ENCODE assay signal across 8 cellular contexts in the genomic region with DNA sequence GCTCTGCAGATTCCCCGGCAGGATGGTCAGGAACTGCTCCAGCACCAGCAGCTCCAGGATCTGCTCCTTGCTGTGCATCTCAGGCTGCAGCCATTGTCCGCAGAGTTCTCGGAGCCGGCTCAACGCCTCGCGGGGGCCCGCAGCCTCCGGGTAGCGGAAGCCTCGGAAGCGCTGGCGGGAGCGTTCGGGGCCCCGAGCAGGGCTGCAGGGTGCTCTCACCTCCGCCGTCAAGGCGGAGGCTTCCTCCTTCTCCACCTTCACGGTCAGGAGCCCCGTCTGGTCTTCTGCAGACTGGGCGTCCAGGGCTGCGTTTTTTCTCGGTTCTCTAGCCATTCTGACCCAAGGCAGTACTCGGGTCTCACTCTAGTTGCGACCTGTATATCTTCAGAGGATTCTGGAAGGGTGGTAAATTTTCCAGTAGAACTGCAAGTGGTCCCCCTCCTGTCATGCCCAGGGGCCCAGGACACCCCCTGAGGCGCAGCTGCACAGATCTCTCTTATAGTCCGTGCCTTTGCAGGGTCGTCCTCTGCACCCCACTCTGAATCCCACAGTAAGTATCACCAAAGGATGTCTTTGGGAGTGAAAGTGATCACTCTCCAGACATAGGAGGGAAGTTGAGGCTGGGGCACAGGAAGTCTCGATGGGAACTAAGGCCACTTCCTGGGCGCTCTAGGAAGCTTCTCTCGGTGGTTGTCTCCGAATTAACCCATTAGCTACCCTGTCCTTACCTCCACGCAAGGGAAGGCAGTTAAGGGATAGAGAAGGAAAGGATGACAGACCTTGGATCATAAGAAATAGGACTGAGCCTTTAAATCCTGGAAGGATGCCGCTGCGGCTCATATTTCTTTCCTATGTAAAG. TPM values are rescaled to one million over a fixed set of nuclear protein-coding genes. Genes with fewer than 3 reads are reported as not detected.
DNase-seq lines count a peak whose midpoint lies in the region; ATAC-seq and TF ChIP-seq lines count a peak whose summit lies in the region.

ZKSCAN4 (minus strand) TSS at position 622 of the 859 bp plus-strand sequence; CDS start at position 333, 289 bp downstream.

- peak within 1 kb of the TSS; percentile 100 for H3K4me3 ChIP-seq in MM.1S (ENCODE audit: low read length)
- peak within 1 kb of the TSS; percentile 46 to 63 for H3K4me3 ChIP-seq in gastroesophageal sphincter
- H3K4me3 ChIP-seq in neuronal stem cell (ENCODE audit: low read length in 2 of 2), result peak within 1 kb of the TSS; percentile 82 to 96

- peak within 1 kb of the TSS; percentile 69 for H3K9ac ChIP-seq in MM.1S (ENCODE audit: low read length)
- peak within 1 kb of the TSS; percentile 79 for H3K9ac ChIP-seq in neuronal stem cell (ENCODE audit: low read depth, low read length, poor library complexity)

- H2BK5ac ChIP-seq in neuronal stem cell (ENCODE audit: low read length), result no peak within 1 kb of the TSS

- H4K91ac ChIP-seq in neuronal stem cell (ENCODE audit: low read depth, low read length, poor library complexity), result no peak within 1 kb of the TSS

- no peak within 1 kb of the TSS for H2BK120ac ChIP-seq in neuronal stem cell (ENCODE audit: low read depth, low read length)

- no peaks in the 10 kb centered on the region for H3K9me3 ChIP-seq in MM.1S (replicated peaks; ENCODE audit: insufficient read depth, low read length)
- no peaks in the 10 kb centered on the region for H3K9me3 ChIP-seq in gastroesophageal sphincter
- H3K9me3 ChIP-seq in neuronal stem cell (replicated peaks in 1 of 2; ENCODE audit: control insufficient read depth in 2 of 2, insufficient read depth in 1 of 2, low read depth in 1 of 2, low read length in 2 of 2), result no peaks in the 10 kb centered on the region

- H3K79me2 ChIP-seq in MM.1S (ENCODE audit: low read length), result 0 out of 2 replicates have a peak, but pooled peaks cover 5% of the 10 kb centered on the region

- H3K27ac ChIP-seq in MM.1S (ENCODE audit: low read length) (0 out of 2 replicates have a peak within 1 kb of the TSS, but pooled peaks have one; percentile 10), gastroesophageal sphincter (peak within 1 kb of the TSS; percentile 2 to 76 (median 60)), neuronal stem cell (replicated peaks; ENCODE audit: low read length) (no peak within 1 kb of the TSS)

- ATAC-seq in GM21786 (IDR thresholded peaks at IDR 0.05; ENCODE audit: unreplicated experiment) (peak; percentile 79), gastroesophageal sphincter (peak; percentile 96)

- no peaks in the 10 kb centered on the region for H3F3A ChIP-seq in MM.1S (ENCODE audit: insufficient read depth, low read length)

- no peak for TF ChIP-seq EP300 in gastroesophageal sphincter (IDR thresholded peaks at IDR 0.05)

- no peak within 1 kb of the TSS for H2BK12ac ChIP-seq in neuronal stem cell (ENCODE audit: low read length)

- no peak within 1 kb of the TSS for H3K14ac ChIP-seq in neuronal stem cell (ENCODE audit: low read length)

- DNase-seq in DMS53 treated with DMSO at 0.1 percent for 48 hours (lab: John Stamatoyannopoulos, UW; ENCODE audit: unreplicated experiment), result peak; percentile 68
- DNase-seq in MM.1S, result peak; percentile 74
- DNase-seq in SIG-M5 (lab: John Stamatoyannopoulos, UW), result peak; percentile 32
- peak; percentile 16 to 63 (median 54) for DNase-seq in activated naive CD4-positive, alpha-beta T cell (lab: John Stamatoyannopoulos, UW)
- DNase-seq in neuronal stem cell (ENCODE audit: low spot score), result peak; percentile 79
- DNase-seq in stromal cell of bone marrow (ENCODE audit: low read depth), result peak; percentile 84

- no peak within 1 kb of the TSS for H3K4ac ChIP-seq in neuronal stem cell (ENCODE audit: low read length)

- H3K27me3 ChIP-seq in MM.1S (replicated peaks; ENCODE audit: insufficient read depth, low read length), result no peaks in the 10 kb centered on the region
- H3K27me3 ChIP-seq in gastroesophageal sphincter, result no peaks in the 10 kb centered on the region
- H3K27me3 ChIP-seq in neuronal stem cell (ENCODE audit: control insufficient read depth in 3 of 3, insufficient read depth in 3 of 3, low read depth in 1 of 3, low read length in 3 of 3), result no peaks in the 10 kb centered on the region

- H3K4me1 ChIP-seq in MM.1S (ENCODE audit: low read length) (peaks cover 12% of the 10 kb centered on the region), gastroesophageal sphincter (peaks cover 7 to 25% (median 13%) of the 10 kb centered on the region in 3 donors), neuronal stem cell (ENCODE audit: control insufficient read depth in 2 of 2, insufficient read depth in 1 of 2, low read depth in 1 of 2, low read length in 2 of 2) (peaks cover 3 to 5% of the 10 kb centered on the region in 2 donors)

- H2AFZ ChIP-seq in MM.1S (ENCODE audit: low read length), result peak within 1 kb of the TSS; percentile 100
- peak within 1 kb of the TSS; percentile 83 for H2AFZ ChIP-seq in neuronal stem cell (ENCODE audit: low read length)

- no peaks in the 10 kb centered on the region for H3K79me1 ChIP-seq in neuronal stem cell (ENCODE audit: low read depth, low read length)

- no peak within 1 kb of the TSS for H3K18ac ChIP-seq in neuronal stem cell (ENCODE audit: low read length)

- no peak within 1 kb of the TSS for H3K23ac ChIP-seq in neuronal stem cell (ENCODE audit: low read depth, low read length, poor library complexity)

- TF ChIP-seq CTCF in MM.1S (IDR thresholded peaks at IDR 0.05; ENCODE audit: low read length), result no peak
- no peak for TF ChIP-seq CTCF in gastroesophageal sphincter (IDR thresholded peaks at IDR 0.05)

- no peaks in the 10 kb centered on the region for H3K9me2 ChIP-seq in MM.1S (replicated peaks; ENCODE audit: insufficient read depth, low read length)

- 0% methylated on average over 2 to 6 of the region's 36 CpGs for WGBS in gastroesophageal sphincter (ENCODE audit: low coverage in 1 of 2), 2 donors
- WGBS in neuronal stem cell (ENCODE audit: extremely low coverage in 2 of 2, insufficient read length in 2 of 2, insufficient replicate concordance in 1 of 2), 2 donors, result no CpG with 5 or more reads among the region's 36 CpGs

- H3K36me3 ChIP-seq in MM.1S (replicated peaks; ENCODE audit: insufficient read depth, low read length), result no peaks in the 10 kb centered on the region; the same call in 1 of the 2 replicates
- peaks cover 0 to 23% of the 10 kb centered on the region in 2 donors for H3K36me3 ChIP-seq in gastroesophageal sphincter
- H3K36me3 ChIP-seq in neuronal stem cell (replicated peaks in 1 of 2; ENCODE audit: control insufficient read depth in 2 of 2, insufficient read depth in 2 of 2, low read length in 2 of 2), result peaks cover 3 to 25% of the 10 kb centered on the region in 2 donors

- peak within 1 kb of the TSS; percentile 94 for H3K4me2 ChIP-seq in MM.1S (ENCODE audit: low read depth, low read length)
- H3K4me2 ChIP-seq in neuronal stem cell (ENCODE audit: insufficient read depth, low read length, poor library complexity, severe bottlenecking), result peak within 1 kb of the TSS; percentile 66

- H4K20me1 ChIP-seq in MM.1S (ENCODE audit: insufficient read depth, low read length), result no peaks in the 10 kb centered on the region

- H4K8ac ChIP-seq in neuronal stem cell (ENCODE audit: low read depth, low read length), result peak within 1 kb of the TSS; percentile 53

- H2AK5ac ChIP-seq in neuronal stem cell (ENCODE audit: low read depth, low read length), result no peak within 1 kb of the TSS

- H2BK15ac ChIP-seq in neuronal stem cell (ENCODE audit: low read length), result no peak within 1 kb of the TSS

- TF ChIP-seq POLR2A in gastroesophageal sphincter (IDR thresholded peaks at IDR 0.05), result no peak

RNA-seq across cellular contexts. Expression of gene ZKSCAN4, which starts in this region (rescaled TPM):
- 1 to 10 TPM; 3.2 to 6.4 (median 5.0) TPM for total RNA-seq in gastroesophageal sphincter
- 3.5 TPM for polyA plus RNA-seq in neuronal stem cell (2013, experiment 1 of 2)
- polyA plus RNA-seq in neuronal stem cell (2013, experiment 2 of 2), result 3.7 TPM

Comparison
In these comparisons a context has a peak if more than half of its experiments do, and no peak if none do; other contexts are left out.
1. DNase-seq: peak in every context shown above with its lines; median percentile 84 in stromal cell of bone marrow; 79 in neuronal stem cell; 74 in MM.1S; 68 in DMS53 treated with DMSO at 0.1 percent for 48 hours; 54 in activated naive CD4-positive, alpha-beta T cell; 32 in SIG-M5.